Comparison of ENCODE assay signal across 12 cellular contexts in the genomic region with DNA sequence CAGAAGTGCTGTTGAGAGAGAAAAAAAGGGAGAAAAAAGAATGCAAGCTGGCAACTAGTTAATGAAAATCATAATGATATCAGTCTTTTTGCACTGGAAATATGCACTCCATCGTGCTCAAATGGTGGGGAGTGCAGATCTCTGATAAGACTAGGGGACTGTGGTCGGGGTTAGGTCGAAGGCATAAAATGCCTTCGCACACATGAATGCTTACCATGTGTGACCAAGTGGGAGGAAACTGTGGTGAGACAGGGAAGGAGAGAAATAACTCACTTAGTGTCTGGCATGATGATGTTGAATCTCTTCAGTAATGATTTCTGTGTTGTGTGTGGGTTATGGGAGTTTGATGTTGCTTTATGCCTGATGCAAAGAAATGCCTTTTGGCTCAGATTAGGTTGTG.
DNase-seq lines count a peak whose midpoint lies in the region; ATAC-seq, FAIRE-seq and TF ChIP-seq lines count a peak whose summit lies in the region.
"Had no signal": no experiment of that assay in that cellular context is flagged by ENCODE, and none has a peak within 500 bp of the region (broad histone marks: within the 10 kb centered on the region; RNA-seq: fewer than 3 reads in every experiment).

No MANE protein-coding gene starts in this region.

- no peak overlapping the region for H3K4me2 ChIP-seq in astrocyte (ENCODE audit: low read length)

- peak overlapping the region; percentile 21 for H3K27ac Mint-ChIP-seq in astrocyte (ENCODE audit: unreplicated experiment)
- H3K27ac Mint-ChIP-seq: activated naive CD8-positive, alpha-beta T cell treated with anti-CD3 and anti-CD28 coated beads, Interleukin-2, amount 50 U/mL, for 24 hours had no signal

- no peak overlapping the region for H2AFZ ChIP-seq in astrocyte (ENCODE audit: low read depth, low read length)

- H3K4me1 ChIP-seq in astrocyte (ENCODE audit: insufficient read depth, low read length), result no peaks in the 10 kb centered on the region
- no peaks in the 10 kb centered on the region for H3K4me1 ChIP-seq in spleen

- intact Hi-C loops in spleen (cut with DNase I; ENCODE audit: low total_unique reads), result no loop called here
- intact Hi-C loops in cardiac septum (cut with DNase I), result no loop called here

- H4K20me1 ChIP-seq in astrocyte (ENCODE audit: insufficient read depth, low read length), result no peaks in the 10 kb centered on the region

- H3K4me3 ChIP-seq in astrocyte (ENCODE audit: insufficient read depth, low read depth, low read length) (no peak overlapping the region), spleen (no peak overlapping the region)

- H3K79me2 ChIP-seq in astrocyte (ENCODE audit: insufficient read depth, low read length), result no peaks in the 10 kb centered on the region

- no peak overlapping the region for H3K9ac ChIP-seq in astrocyte (ENCODE audit: low read length)

- no peak overlapping the region for H3K4me3 Mint-ChIP-seq in astrocyte (ENCODE audit: unreplicated experiment)
- H3K4me3 Mint-ChIP-seq: activated naive CD8-positive, alpha-beta T cell treated with anti-CD3 and anti-CD28 coated beads, Interleukin-2, amount 50 U/mL, for 24 hours had no signal

- H3K9me3 ChIP-seq in astrocyte (ENCODE audit: insufficient read depth, low read depth, low read length) (no peaks in the 10 kb centered on the region), spleen (no peaks in the 10 kb centered on the region)

- no peaks in the 10 kb centered on the region for H3K36me3 ChIP-seq in astrocyte (ENCODE audit: insufficient read depth, low read length)
- H3K36me3 ChIP-seq in spleen, result no peaks in the 10 kb centered on the region

- H3K27ac ChIP-seq in astrocyte (ENCODE audit: low read depth, low read length) (no peak overlapping the region), spleen (no peak overlapping the region)

- FAIRE-seq in astrocyte (lab: Jason Lieb, UNC), result no peak

- DNase-seq in Daoy (ENCODE audit: low read depth), result peak; percentile 9
- peak; percentile 37 for DNase-seq in astrocyte (ENCODE audit: low read depth)
- no peak for DNase-seq in spleen
- no peak for DNase-seq in cardiac septum (ENCODE audit: low spot score)
- no peak for DNase-seq in DMS53 treated with DMSO at 0.1 percent for 48 hours (lab: John Stamatoyannopoulos, UW; ENCODE audit: unreplicated experiment)
- DNase-seq: activated naive CD8-positive, alpha-beta T cell treated with anti-CD3 and anti-CD28 coated beads, Interleukin-2, amount 50 U/mL, for 24 hours; effector memory CD4-positive, alpha-beta T cell; EL; NCI-H510A had no signal

- H3K9me3 Mint-ChIP-seq in astrocyte (ENCODE audit: unreplicated experiment), result no peaks in the 10 kb centered on the region
- H3K9me3 Mint-ChIP-seq: activated naive CD8-positive, alpha-beta T cell treated with anti-CD3 and anti-CD28 coated beads, Interleukin-2, amount 50 U/mL, for 24 hours had no signal

- H3K27me3 Mint-ChIP-seq in astrocyte (ENCODE audit: low read depth, unreplicated experiment), result no peaks in the 10 kb centered on the region
- H3K27me3 Mint-ChIP-seq: activated naive CD8-positive, alpha-beta T cell treated with anti-CD3 and anti-CD28 coated beads, Interleukin-2, amount 50 U/mL, for 24 hours had no signal

- ATAC-seq in GM21367 (IDR thresholded peaks at IDR 0.05; ENCODE audit: unreplicated experiment), result peak; percentile 61
- peak; percentile 76 for ATAC-seq in HG03175 (IDR thresholded peaks at IDR 0.05; ENCODE audit: unreplicated experiment)
- no peak for ATAC-seq in HG03045 (IDR thresholded peaks at IDR 0.05; ENCODE audit: unreplicated experiment)
- ATAC-seq: activated naive CD8-positive, alpha-beta T cell treated with anti-CD3 and anti-CD28 coated beads, Interleukin-2, amount 50 U/mL, for 24 hours had no signal

- WGBS in spleen, 5 donors, result 11 to 28% (median 13%) methylated on average over 4 of the region's 4 CpGs

- H3K36me3 Mint-ChIP-seq in astrocyte (ENCODE audit: low read depth, unreplicated experiment), result no peaks in the 10 kb centered on the region

- TF ChIP-seq CTCF in astrocyte (IDR thresholded peaks at IDR 0.05; ENCODE audit: insufficient read depth, low read depth, low read length) (no peak), spleen (IDR thresholded peaks at IDR 0.05 in 8 of 11, conservative IDR thresholded peaks at IDR 0.05 in 3 of 11) (no peak)

- H3K27me3 ChIP-seq in astrocyte (ENCODE audit: insufficient read depth, low read length) (no peaks in the 10 kb centered on the region), spleen (replicated peaks in 1 of 7) (no peaks in the 10 kb centered on the region)

- no peak for TF ChIP-seq POLR2A in spleen (IDR thresholded peaks at IDR 0.05)

- peaks cover 14% of the 10 kb centered on the region for H3K4me1 Mint-ChIP-seq in astrocyte (ENCODE audit: low read depth, unreplicated experiment)
- H3K4me1 Mint-ChIP-seq: activated naive CD8-positive, alpha-beta T cell treated with anti-CD3 and anti-CD28 coated beads, Interleukin-2, amount 50 U/mL, for 24 hours had no signal

Comparison
In these comparisons a context has a peak if more than half of its experiments do, and no peak if none do; other contexts are left out.
1. DNase-seq: peak in Daoy (single experiment) and astrocyte (single experiment); none in spleen (single experiment), cardiac septum (single experiment) and DMS53 treated with DMSO at 0.1 percent for 48 hours (single experiment).